Comparison of ENCODE assay signal across 8 cellular contexts in the genomic region with DNA sequence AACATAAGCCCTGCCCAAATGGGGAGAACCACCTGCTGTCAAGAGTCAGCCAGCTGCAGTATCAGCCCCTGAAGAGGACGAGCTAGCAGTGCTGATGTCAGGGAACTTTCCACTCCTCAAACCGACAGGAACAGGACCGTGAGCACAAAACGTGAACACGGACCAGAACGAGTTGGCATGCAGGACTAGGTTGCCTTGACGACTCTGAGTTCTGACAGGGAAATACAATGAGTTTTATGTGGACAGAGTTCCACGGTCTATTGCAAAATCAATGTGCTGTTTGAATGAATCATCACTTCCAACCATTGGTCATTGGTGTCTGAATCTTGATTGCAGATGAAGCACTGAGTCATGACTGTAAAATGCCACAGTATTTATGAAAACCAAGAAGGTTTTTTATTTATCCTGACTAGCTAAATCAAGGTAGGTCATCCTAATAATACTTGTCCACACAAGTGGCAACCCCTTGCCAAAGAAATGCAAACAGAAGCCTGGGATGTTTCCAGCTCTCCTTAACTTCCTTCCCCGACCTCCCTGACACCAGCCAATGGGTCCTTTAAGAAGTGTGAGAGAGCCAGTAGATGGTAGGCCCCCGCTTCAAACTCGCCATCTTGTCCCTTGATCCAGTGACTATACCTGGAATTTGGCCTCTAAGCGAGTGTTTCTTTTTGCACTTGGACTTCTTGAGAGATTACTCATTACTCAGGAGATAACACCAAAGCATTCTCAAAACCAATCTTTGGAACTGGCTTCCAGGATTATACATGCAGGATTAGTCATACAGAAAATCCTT.
A peak's percentile ranks its signal among the peaks of the same experiment; 100 is the strongest.
DNase-seq lines count a peak whose midpoint lies in the region; ATAC-seq lines count a peak whose summit lies in the region.

No MANE protein-coding gene starts in this region.

- intact Hi-C loops in activated CD4-positive, alpha-beta T cell treated with anti-CD3 and anti-CD28 coated beads, Interleukin-2, amount 10 ng/mL, durations not matched to agents 24 days and 14 days (cut with micrococcal nuclease): no loop called here

- H3K27ac Mint-ChIP-seq in activated CD4-positive, alpha-beta T cell treated with anti-CD3 and anti-CD28 coated beads, Interleukin-2, amount 10 ng/mL, durations not matched to agents 24 days and 14 days: no peak overlapping the region
- H3K27ac Mint-ChIP-seq in T-helper 2 cell treated with Interferon-gamma antibody and Interleukin-4, amounts not matched to agents 5 μg/mL and 100 μg/mL, for 36 hours: no peak overlapping the region

- no peak overlapping the region for H3K4me3 Mint-ChIP-seq in activated CD4-positive, alpha-beta T cell treated with anti-CD3 and anti-CD28 coated beads, Interleukin-2, amount 10 ng/mL, durations not matched to agents 24 days and 14 days
- H3K4me3 Mint-ChIP-seq in T-helper 2 cell treated with Interferon-gamma antibody and Interleukin-4, amounts not matched to agents 5 μg/mL and 100 μg/mL, for 36 hours: no peak overlapping the region

- DNase-seq in activated CD4-positive, alpha-beta T cell treated with anti-CD3 and anti-CD28 coated beads, Interleukin-2, amount 10 ng/mL, durations not matched to agents 24 days and 14 days: peak; percentile 48
- DNase-seq in activated CD4-positive, alpha-beta T cell treated with anti-CD3 and anti-CD28 coated beads for 1 hour: no peak
- DNase-seq in SHP77 (lab: John Stamatoyannopoulos, UW) (peak; percentile 78 to 81), fibroblast of peridontal ligament (ENCODE audit: extremely low read depth) (peak; percentile 100), pulmonary artery endothelial cell (ENCODE audit: low read depth, low spot score) (peak; percentile 96), cerebellar nuclear complex (lab: John Stamatoyannopoulos, UW) (no peak)
- no peak for DNase-seq in T-helper 2 cell treated with Interferon-gamma antibody and Interleukin-4, amounts not matched to agents 5 μg/mL and 100 μg/mL, for 36 hours (ENCODE audit: low spot score)

- no peaks in the 10 kb centered on the region for H3K36me3 Mint-ChIP-seq in activated CD4-positive, alpha-beta T cell treated with anti-CD3 and anti-CD28 coated beads, Interleukin-2, amount 10 ng/mL, durations not matched to agents 24 days and 14 days (ENCODE audit: low read depth)
- H3K36me3 Mint-ChIP-seq in T-helper 2 cell treated with Interferon-gamma antibody and Interleukin-4, amounts not matched to agents 5 μg/mL and 100 μg/mL, for 36 hours (ENCODE audit: low read depth): no peaks in the 10 kb centered on the region

- no peak for ATAC-seq in HG02642 (IDR thresholded peaks at IDR 0.05; ENCODE audit: poor library complexity, unreplicated experiment)

- H3K9me3 Mint-ChIP-seq in activated CD4-positive, alpha-beta T cell treated with anti-CD3 and anti-CD28 coated beads, Interleukin-2, amount 10 ng/mL, durations not matched to agents 24 days and 14 days: no peaks in the 10 kb centered on the region
- no peaks in the 10 kb centered on the region for H3K9me3 Mint-ChIP-seq in T-helper 2 cell treated with Interferon-gamma antibody and Interleukin-4, amounts not matched to agents 5 μg/mL and 100 μg/mL, for 36 hours

- H3K27me3 Mint-ChIP-seq in activated CD4-positive, alpha-beta T cell treated with anti-CD3 and anti-CD28 coated beads, Interleukin-2, amount 10 ng/mL, durations not matched to agents 24 days and 14 days: no peaks in the 10 kb centered on the region
- no peaks in the 10 kb centered on the region for H3K27me3 Mint-ChIP-seq in T-helper 2 cell treated with Interferon-gamma antibody and Interleukin-4, amounts not matched to agents 5 μg/mL and 100 μg/mL, for 36 hours (ENCODE audit: low read depth)

- H3K4me1 Mint-ChIP-seq in activated CD4-positive, alpha-beta T cell treated with anti-CD3 and anti-CD28 coated beads, Interleukin-2, amount 10 ng/mL, durations not matched to agents 24 days and 14 days: no peaks in the 10 kb centered on the region
- no peaks in the 10 kb centered on the region for H3K4me1 Mint-ChIP-seq in T-helper 2 cell treated with Interferon-gamma antibody and Interleukin-4, amounts not matched to agents 5 μg/mL and 100 μg/mL, for 36 hours (ENCODE audit: low read depth)

Comparison
In these comparisons a context has a peak if more than half of its experiments do, and no peak if none do; other contexts are left out.
1. DNase-seq: peak in activated CD4-positive, alpha-beta T cell treated with anti-CD3 and anti-CD28 coated beads, Interleukin-2, amount 10 ng/mL, durations not matched to agents 24 days and 14 days (single experiment), SHP77 (2 of 2), fibroblast of peridontal ligament (single experiment) and pulmonary artery endothelial cell (single experiment); none in activated CD4-positive, alpha-beta T cell treated with anti-CD3 and anti-CD28 coated beads for 1 hour (single experiment), T-helper 2 cell treated with Interferon-gamma antibody and Interleukin-4, amounts not matched to agents 5 μg/mL and 100 μg/mL, for 36 hours (single experiment) and cerebellar nuclear complex (0 of 2).